24 cellular contexts compared by ENCODE assay signal in genomic region chr16:22843122-22843521, GRCh38. TPM values are rescaled to one million over a fixed set of nuclear protein-coding genes. Genes with fewer than 3 reads are reported as not detected.
"Had no signal": no experiment of that assay in that cellular context is flagged by ENCODE, and none has a peak within 500 bp of the region (broad histone marks: within the 10 kb centered on the region; RNA-seq: fewer than 3 reads in every experiment).

No MANE protein-coding gene starts in this region.

- H3K27me3 ChIP-seq: colonic mucosa had no signal

- DNase-seq: colonic mucosa; cortex of kidney; effector CD8-positive, alpha-beta T cell; effector memory CD8-positive, alpha-beta T cell; esophagus squamous epithelium; foreskin melanocyte; gastrocnemius medialis; glutamatergic neuron; head of caudate nucleus; heart right ventricle; hippocampal formation; left cardiac atrium; left lung; left ventricle myocardium superior; lower lobe of right lung; mesendoderm; midbrain; naive thymus-derived CD4-positive, alpha-beta T cell had no signal

- H3K4me3 ChIP-seq: colonic mucosa, esophagus squamous epithelium, gastrocnemius medialis, heart right ventricle, left lung, lower lobe of right lung had no signal

- FAIRE-seq: endothelial cell of umbilical vein, islet of Langerhans had no signal

- H3K4me1 ChIP-seq: colonic mucosa, esophagus squamous epithelium, gastrocnemius medialis, heart right ventricle, left lung, lower lobe of right lung had no signal

- H3K36me3 ChIP-seq: colonic mucosa, esophagus squamous epithelium, gastrocnemius medialis, heart right ventricle, left lung, lower lobe of right lung had no signal

- H3K9me3 ChIP-seq: colonic mucosa, esophagus squamous epithelium, gastrocnemius medialis, heart right ventricle, left lung, lower lobe of right lung had no signal

- ATAC-seq: effector memory CD8-positive, alpha-beta T cell; gastrocnemius medialis; heart right ventricle; left cardiac atrium; left lung; left ventricle myocardium superior; lower lobe of right lung; naive thymus-derived CD4-positive, alpha-beta T cell had no signal

- H3K27ac ChIP-seq: colonic mucosa, esophagus squamous epithelium, gastrocnemius medialis, heart right ventricle, left lung, lower lobe of right lung had no signal

RNA-seq across cellular contexts. Expression of gene HS3ST2, which starts 29.2 kb away (rescaled TPM):
- total RNA-seq: endothelial cell of umbilical vein, epithelial cell of proximal tubule, glomerular endothelial cell, lung microvascular endothelial cell, mononuclear cell had no signal
- polyA plus RNA-seq: endothelial cell of umbilical vein; naive thymus-derived CD4-positive, alpha-beta T cell had no signal
